Comparison of ENCODE assay signal across 11 cellular contexts in genomic region chr12:108468149-108468968, GRCh38. TPM values are rescaled to one million over a fixed set of nuclear protein-coding genes. Genes with fewer than 3 reads are reported as not detected.
DNase-seq lines count a peak whose midpoint lies in the region; ATAC-seq and TF ChIP-seq lines count a peak whose summit lies in the region.
"Had no signal": no experiment of that assay in that cellular context is flagged by ENCODE, and none has a peak within 500 bp of the region (broad histone marks: within the 10 kb centered on the region; RNA-seq: fewer than 3 reads in every experiment).

No MANE protein-coding gene starts in this region.

- in situ Hi-C loops in SK-MEL-5 (cut with HindIII; ENCODE audit: low pct_unique_long_range_greater_than_20kb, low sequenced_read_pairs) = no loop called here

- DNase-seq in AG10803 (ENCODE audit: low read depth) (peak; percentile 17), GM20000 (ENCODE audit: low spot score) (peak; percentile 59), SK-MEL-5 (ENCODE audit: low read depth, low spot score) (peak; percentile 34), foreskin melanocyte (peak; percentile 17), SW 1271 (lab: John Stamatoyannopoulos, UW) (no peak), Right ventricle myocardium inferior (ENCODE audit: missing footprints) (no peak)
- DNase-seq: activated CD8-positive, alpha-beta memory T cell treated with anti-CD3 and anti-CD28 coated beads, Interleukin-2, amount 50 U/mL, for 48 hours; NCI-H2081; pancreas had no signal

- no peak overlapping the region for H3K4me3 ChIP-seq in AG10803 (ENCODE audit: low read length)
- H3K4me3 ChIP-seq: pancreas had no signal

- intact Hi-C loops in Right ventricle myocardium inferior (cut with DNase I) = no loop called here

- ATAC-seq in GM21381 (IDR thresholded peaks at IDR 0.05; ENCODE audit: unreplicated experiment) (no peak), esophagus mucosa (no peak), Right ventricle myocardium inferior (no peak)

- TF ChIP-seq CTCF in AG10803 (conservative IDR thresholded peaks at IDR 0.05; ENCODE audit: low read length) (no peak), GM20000 (IDR thresholded peaks at IDR 0.05; ENCODE audit: extremely low read depth, missing control alignments) (no peak)

RNA-seq across cellular contexts. Expression of gene FICD, which starts 46.7 kb away (rescaled TPM):
- 6.1 and 7.4 TPM in 2 replicates for total RNA-seq in SK-MEL-5 (2014; rRNA removed; shearing (Covaris generic))
- polyA plus RNA-seq in SK-MEL-5 (2015; cell fraction: cytosol; rRNA removed) = 3.9 and 4.2 TPM in 2 replicates
- 3.6 and 5.2 TPM in 2 replicates for polyA plus RNA-seq in SK-MEL-5 (2015; cell fraction: nucleus; rRNA removed)
- total RNA-seq in esophagus mucosa = 1.1 TPM
- 2.9 TPM for total RNA-seq in Right ventricle myocardium inferior

Comparison
In these comparisons a context has a peak if more than half of its experiments do, and no peak if none do; other contexts are left out.
1. DNase-seq: peak in AG10803 (single experiment), GM20000 (single experiment), SK-MEL-5 (single experiment) and foreskin melanocyte (single experiment); none in SW 1271 (0 of 2) and Right ventricle myocardium inferior (single experiment).